36 cellular contexts compared by ENCODE assay signal in genomic region chr11:95087171-95087570, GRCh38. TPM values are rescaled to one million over a fixed set of nuclear protein-coding genes. Genes with fewer than 3 reads are reported as not detected.
"Had no signal": no experiment of that assay in that cellular context is flagged by ENCODE, and none has a peak within 500 bp of the region (broad histone marks: within the 10 kb centered on the region; RNA-seq: fewer than 3 reads in every experiment).

No MANE protein-coding gene starts in this region.

- H3K4me3 Mint-ChIP-seq: activated B cell treated with CpG ODN at 0.5 μM for 24 hours; activated CD4-positive, alpha-beta memory T cell treated with anti-CD3 and anti-CD28 coated beads for 36 hours; activated T-cell treated with anti-CD3 and anti-CD28 coated beads, Interleukin-2, amount 50 U/mL, for 72 hours; activated T-helper 17 cell treated with anti-CD3 and anti-CD28 coated beads, Interleukin-2, amount 50 U/mL, for 72 hours; T-helper 1 cell treated with Interleukin-12 subunit alpha and Interleukin-12 subunit beta and Interleukin-4 antibody, amounts not matched to agents 30 μg/mL and 1 μg/mL, for 36 hours; T-helper 2 cell treated with Interferon-gamma antibody and Interleukin-4, amounts not matched to agents 5 μg/mL and 100 μg/mL, for 36 hours had no signal

- H3K27me3 ChIP-seq: brain microvascular endothelial cell, Peyer's patch, SJSA1 had no signal

- ATAC-seq: activated naive CD4-positive, alpha-beta T cell treated with anti-CD3 and anti-CD28 coated beads, Interleukin-2, amount 50 U/mL, for 72 hours; activated T-cell treated with anti-CD3 and anti-CD28 coated beads, Interleukin-2, amount 50 U/mL, for 72 hours; activated T-helper 17 cell treated with anti-CD3 and anti-CD28 coated beads, Interleukin-2, amount 50 U/mL, for 72 hours; PC-3 had no signal

- H3K27ac Mint-ChIP-seq: activated B cell treated with CpG ODN at 0.5 μM for 24 hours; activated CD4-positive, alpha-beta memory T cell treated with anti-CD3 and anti-CD28 coated beads for 36 hours; activated naive CD4-positive, alpha-beta T cell treated with anti-CD3 and anti-CD28 coated beads, Interleukin-2, amount 50 U/mL, for 72 hours; activated T-cell treated with anti-CD3 and anti-CD28 coated beads, Interleukin-2, amount 50 U/mL, for 72 hours; activated T-helper 17 cell treated with anti-CD3 and anti-CD28 coated beads, Interleukin-2, amount 50 U/mL, for 72 hours; T-helper 1 cell treated with Interleukin-12 subunit alpha and Interleukin-12 subunit beta and Interleukin-4 antibody, amounts not matched to agents 30 μg/mL and 1 μg/mL, for 36 hours; T-helper 2 cell treated with Interferon-gamma antibody and Interleukin-4, amounts not matched to agents 5 μg/mL and 100 μg/mL, for 36 hours had no signal

- H3K27me3 Mint-ChIP-seq: activated B cell treated with CpG ODN at 0.5 μM for 24 hours; activated CD4-positive, alpha-beta memory T cell treated with anti-CD3 and anti-CD28 coated beads for 36 hours; activated T-helper 17 cell treated with anti-CD3 and anti-CD28 coated beads, Interleukin-2, amount 50 U/mL, for 72 hours had no signal

- H3K27ac ChIP-seq: brain microvascular endothelial cell, Peyer's patch, SJSA1 had no signal

- H3K9me3 Mint-ChIP-seq: activated B cell treated with CpG ODN at 0.5 μM for 24 hours; activated CD4-positive, alpha-beta memory T cell treated with anti-CD3 and anti-CD28 coated beads for 36 hours; activated T-cell treated with anti-CD3 and anti-CD28 coated beads, Interleukin-2, amount 50 U/mL, for 72 hours; activated T-helper 17 cell treated with anti-CD3 and anti-CD28 coated beads, Interleukin-2, amount 50 U/mL, for 72 hours; T-helper 1 cell treated with Interleukin-12 subunit alpha and Interleukin-12 subunit beta and Interleukin-4 antibody, amounts not matched to agents 30 μg/mL and 1 μg/mL, for 36 hours; T-helper 2 cell treated with Interferon-gamma antibody and Interleukin-4, amounts not matched to agents 5 μg/mL and 100 μg/mL, for 36 hours had no signal

- H3K36me3 ChIP-seq: brain microvascular endothelial cell, Peyer's patch, SJSA1 had no signal

- H3K4me3 ChIP-seq: Peyer's patch, SJSA1 had no signal

- DNase-seq: activated B cell treated with CpG ODN at 0.5 μM for 24 hours; activated CD4-positive, alpha-beta memory T cell treated with anti-CD3 and anti-CD28 coated beads for 36 hours; activated CD4-positive, alpha-beta T cell treated with anti-CD3 and anti-CD28 coated beads for 4 hours; activated CD4-positive, alpha-beta T cell treated with anti-CD3 and anti-CD28 coated beads, Interleukin-2, amount 50 U/mL, for 1 hour; activated CD4-positive, CD25-positive, alpha-beta regulatory T cell treated with anti-CD3 and anti-CD28 coated beads, Interleukin-2, amount 50 U/mL, for 72 hours; activated effector memory CD4-positive, alpha-beta T cell treated with anti-CD3 and anti-CD28 coated beads, Interleukin-2, amount 50 U/mL, for 16 hours; activated naive CD4-positive, alpha-beta T cell; activated T-cell treated with anti-CD3 and anti-CD28 coated beads, Interleukin-2, amount 50 U/mL, for 1 hour; activated T-cell treated with anti-CD3 and anti-CD28 coated beads, Interleukin-2, amount 50 U/mL, for 72 hours; amniotic stem cell; aorta; brain microvascular endothelial cell; central memory CD4-positive, alpha-beta T cell; NCI-H1105; NCI-H1436; NCI-H1694; NCI-H1930; NCI-H2107; NCI-H2171; NCI-H510A; NCI-H526; NCI-H748 treated with DMSO at 0.1 percent for 48 hours; NK-92 treated with Interleukin-12 subunit alpha and Interleukin-12 subunit beta, amount 100 ng/mL, for 24 hours; PC-3; Peyer's patch; RPMI8226; SHP77 treated with DMSO at 0.1 percent for 48 hours; SK-N-SH had no signal

- H3K9me3 ChIP-seq: Peyer's patch, SJSA1, SK-N-SH had no signal

- H3K4me1 ChIP-seq: SJSA1 had no signal

RNA-seq across cellular contexts. Expression of gene KDM4F, which starts 37.9 kb away (rescaled TPM):
- total RNA-seq: activated B cell treated with CpG ODN at 0.5 μM for 24 hours; activated CD4-positive, alpha-beta memory T cell treated with anti-CD3 and anti-CD28 coated beads for 36 hours; activated CD8-positive, alpha-beta memory T cell treated with anti-CD3 and anti-CD28 coated beads for 36 hours; activated naive CD4-positive, alpha-beta T cell treated with anti-CD3 and anti-CD28 coated beads, Interleukin-2, amount 50 U/mL, for 72 hours; activated T-cell treated with anti-CD3 and anti-CD28 coated beads, Interleukin-2, amount 50 U/mL, for 72 hours; activated T-helper 17 cell treated with anti-CD3 and anti-CD28 coated beads, Interleukin-2, amount 50 U/mL, for 72 hours; aorta; cerebellum; MCF 10A; PC-3; Peyer's patch; SJSA1 had no signal
- polyA plus RNA-seq: aorta, SK-N-SH had no signal
